ENCODE assay signal across 15 cellular contexts in genomic region chr6:72646604-72647485, GRCh38. TPM values are rescaled to one million over a fixed set of nuclear protein-coding genes. Genes with fewer than 3 reads are reported as not detected.
"Had no signal": no experiment of that assay in that cellular context is flagged by ENCODE, and none has a peak within 500 bp of the region (broad histone marks: within the 10 kb centered on the region; RNA-seq: fewer than 3 reads in every experiment).

No MANE protein-coding gene starts in this region.

- H3K4me1 ChIP-seq: pancreas had no signal

- H3K27me3 Mint-ChIP-seq: activated CD8-positive, alpha-beta memory T cell treated with anti-CD3 and anti-CD28 coated beads, Interleukin-2, amount 10 ng/mL, durations not matched to agents 7 days and 5 days; activated T-cell treated with anti-CD3 and anti-CD28 coated beads, Interleukin-2, amount 50 U/mL, for 24 hours; naive B cell had no signal

- H3K9me3 ChIP-seq: pancreas had no signal

- H3K27ac ChIP-seq: coronary artery, pancreas had no signal

- ATAC-seq: activated CD4-positive, CD25-positive, alpha-beta regulatory T cell treated with anti-CD3 and anti-CD28 coated beads, Interleukin-2, amount 50 U/mL, for 24 hours; activated CD8-positive, alpha-beta memory T cell treated with anti-CD3 and anti-CD28 coated beads, Interleukin-2, amount 10 ng/mL, durations not matched to agents 7 days and 5 days; left colon; pancreas had no signal

- DNase-seq: activated CD4-positive, alpha-beta T cell treated with anti-CD3 and anti-CD28 coated beads, Interleukin-2, amount 50 U/mL, for 48 hours; activated CD8-positive, alpha-beta memory T cell treated with anti-CD3 and anti-CD28 coated beads, Interleukin-2, amount 10 ng/mL, durations not matched to agents 7 days and 5 days; activated gamma-delta T cell treated with Interleukin-2 at 50 U/mL for 16 hours; activated T-cell treated with anti-CD3 and anti-CD28 coated beads, Interleukin-2, amount 50 U/mL, for 24 hours; effector CD4-positive, alpha-beta T cell; left colon; naive B cell; pancreas; stimulated activated CD4-positive, alpha-beta T cell treated with anti-CD3 and anti-CD28 coated beads, Interleukin-2, amount 100 ng/mL, for 48 hours; stimulated activated CD8-positive, alpha-beta memory T cell treated with anti-CD3 and anti-CD28 coated beads, Interleukin-4, amount 100 ng/mL, for 48 hours had no signal

- H3K36me3 ChIP-seq: pancreas had no signal

- H3K27ac Mint-ChIP-seq: activated CD8-positive, alpha-beta memory T cell treated with anti-CD3 and anti-CD28 coated beads, Interleukin-2, amount 10 ng/mL, durations not matched to agents 7 days and 5 days; activated T-cell treated with anti-CD3 and anti-CD28 coated beads, Interleukin-2, amount 50 U/mL, for 24 hours had no signal

- H3K9me3 Mint-ChIP-seq: activated T-cell treated with anti-CD3 and anti-CD28 coated beads, Interleukin-2, amount 50 U/mL, for 24 hours had no signal

- FAIRE-seq: astrocyte, pancreas had no signal

- H3K4me3 Mint-ChIP-seq: activated CD8-positive, alpha-beta memory T cell treated with anti-CD3 and anti-CD28 coated beads, Interleukin-2, amount 10 ng/mL, durations not matched to agents 7 days and 5 days; activated T-cell treated with anti-CD3 and anti-CD28 coated beads, Interleukin-2, amount 50 U/mL, for 24 hours; naive B cell had no signal

- H3K27me3 ChIP-seq: pancreas had no signal

- H3K4me3 ChIP-seq: coronary artery, lung, pancreas had no signal

RNA-seq across cellular contexts. Expression of gene KCNQ5, which starts 25.0 kb away (rescaled TPM):
- total RNA-seq: cardiac septum had no signal
